Comparison of ENCODE assay signal across 12 cellular contexts in genomic region chr15:50828610-50829206, GRCh38.
A peak's percentile ranks its signal among the peaks of the same experiment; 100 is the strongest.
DNase-seq lines count a peak whose midpoint lies in the region; ATAC-seq, FAIRE-seq and TF ChIP-seq lines count a peak whose summit lies in the region.
"Had no signal": no experiment of that assay in that cellular context is flagged by ENCODE, and none has a peak within 500 bp of the region (broad histone marks: within the 10 kb centered on the region; RNA-seq: fewer than 3 reads in every experiment).

No MANE protein-coding gene starts in this region.

- peak; percentile 86 for ATAC-seq in Right ventricle myocardium inferior

- FAIRE-seq in urothelium cell line (lab: Jason Lieb, UNC) = no peak

- no peaks in the 10 kb centered on the region for H3K27me3 ChIP-seq in left ventricle myocardium inferior (ENCODE audit: low read depth)
- H3K27me3 ChIP-seq in adipocyte (replicated peaks; ENCODE audit: control insufficient read depth, insufficient read depth, low read length) = no peaks in the 10 kb centered on the region
- H3K27me3 ChIP-seq: BLaER1 treated with 17β-estradiol and CSF1 and Interleukin-3, amounts not matched to agents 10 nM and 100 nM had no signal

- DNase-seq in Right ventricle myocardium inferior (ENCODE audit: missing footprints) (no peak), left ventricle myocardium inferior (no peak), adipocyte (ENCODE audit: low read depth) (peak; percentile 86), iris pigment epithelial cell (ENCODE audit: low read depth) (peak; percentile 81), urothelium cell line (ENCODE audit: low spot score) (peak; percentile 78), UCSD-AML1 (lab: John Stamatoyannopoulos, UW; ENCODE audit: unreplicated experiment) (no peak), pons (ENCODE audit: low spot score) (no peak), NCI-H187 treated with DMSO at 0.1 percent for 48 hours (lab: John Stamatoyannopoulos, UW) (no peak)
- DNase-seq: activated CD8-positive, alpha-beta memory T cell treated with anti-CD3 and anti-CD28 coated beads, Interleukin-2, amount 50 U/mL, for 48 hours; head of caudate nucleus; NCI-H2029 treated with DMSO at 0.1 percent for 48 hours had no signal

- H3K27ac ChIP-seq in left ventricle myocardium inferior (replicated peaks) = no peak overlapping the region
- H3K27ac ChIP-seq: BLaER1 treated with 17β-estradiol and CSF1 and Interleukin-3, amounts not matched to agents 10 nM and 100 nM had no signal

- H3K36me3 ChIP-seq in left ventricle myocardium inferior (no peaks in the 10 kb centered on the region), adipocyte (ENCODE audit: control insufficient read depth, insufficient read depth, low read length, severe bottlenecking) (no peaks in the 10 kb centered on the region)
- H3K36me3 ChIP-seq: BLaER1 treated with 17β-estradiol and CSF1 and Interleukin-3, amounts not matched to agents 10 nM and 100 nM had no signal

- intact Hi-C loops in Right ventricle myocardium inferior (cut with DNase I) (no loop called here), left ventricle myocardium inferior (cut with micrococcal nuclease) (no loop called here)

- H3K9me3 ChIP-seq in left ventricle myocardium inferior (replicated peaks) = no peaks in the 10 kb centered on the region
- H3K9me3 ChIP-seq in adipocyte (ENCODE audit: control insufficient read depth, low read length) = no peaks in the 10 kb centered on the region
- H3K9me3 ChIP-seq: BLaER1 treated with 17β-estradiol and CSF1 and Interleukin-3, amounts not matched to agents 10 nM and 100 nM had no signal

- no peak overlapping the region for H3K9ac ChIP-seq in adipocyte (ENCODE audit: low read length)
- H3K9ac ChIP-seq: BLaER1 treated with 17β-estradiol and CSF1 and Interleukin-3, amounts not matched to agents 10 nM and 100 nM had no signal

- no peak overlapping the region for H3K4me3 ChIP-seq in left ventricle myocardium inferior
- H3K4me3 ChIP-seq in adipocyte (ENCODE audit: low read length) = no peak overlapping the region
- H3K4me3 ChIP-seq: BLaER1 treated with 17β-estradiol and CSF1 and Interleukin-3, amounts not matched to agents 10 nM and 100 nM had no signal

- H3K4me1 ChIP-seq in left ventricle myocardium inferior (no peaks in the 10 kb centered on the region), adipocyte (ENCODE audit: control insufficient read depth, insufficient read depth, low read length) (peaks cover 10% of the 10 kb centered on the region)

- no peak for TF ChIP-seq CTCF in left ventricle myocardium inferior (IDR thresholded peaks at IDR 0.05; ENCODE audit: borderline replicate concordance)

Comparison
In these comparisons a context has a peak if more than half of its experiments do, and no peak if none do; other contexts are left out.
1. DNase-seq: peak in adipocyte (single experiment), iris pigment epithelial cell (single experiment) and urothelium cell line (single experiment); none in Right ventricle myocardium inferior (single experiment), left ventricle myocardium inferior (single experiment), UCSD-AML1 (single experiment), pons (single experiment) and NCI-H187 treated with DMSO at 0.1 percent for 48 hours (single experiment).